ENCODE assay signal across 19 cellular contexts in the genomic region with DNA sequence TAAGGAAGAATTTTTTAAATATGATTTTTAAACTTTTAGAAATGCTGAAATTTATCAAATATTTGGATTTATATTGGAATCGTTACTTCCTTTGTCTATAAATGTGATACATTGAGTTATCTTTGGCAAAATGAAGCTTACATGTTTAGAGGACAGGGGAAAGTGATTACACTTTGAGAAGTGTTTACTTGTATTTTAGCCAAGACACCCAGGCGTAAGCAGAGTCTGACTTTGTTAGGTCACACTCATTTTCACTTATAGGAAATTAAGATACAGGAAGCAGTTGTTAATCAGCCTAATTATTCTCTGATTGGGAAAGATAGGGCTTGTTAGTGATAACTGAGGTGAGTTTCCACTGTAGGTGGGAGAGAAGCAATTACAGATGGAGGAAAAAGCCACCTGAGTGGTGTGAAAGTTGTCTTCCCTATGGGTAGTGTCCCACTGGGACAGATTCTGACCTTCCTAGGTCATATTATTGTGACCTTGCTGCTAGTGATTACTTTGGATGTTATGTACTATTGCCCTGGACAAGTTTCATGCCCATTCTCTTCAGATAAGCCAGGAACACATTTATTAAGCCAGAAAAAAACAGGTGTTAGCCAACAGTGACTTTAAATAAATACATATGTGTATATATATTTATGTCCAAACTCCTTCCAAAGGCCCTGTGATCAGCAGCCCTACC.
DNase-seq lines count a peak whose midpoint lies in the region; ATAC-seq and TF ChIP-seq lines count a peak whose summit lies in the region.
"Had no signal": no experiment of that assay in that cellular context is flagged by ENCODE, and none has a peak within 500 bp of the region (broad histone marks: within the 10 kb centered on the region; RNA-seq: fewer than 3 reads in every experiment).

No MANE protein-coding gene starts in this region.

- WGBS in right lobe of liver (ENCODE audit: insufficient coverage, low coverage, low lambda C conversion rate, missing lambda C conversion rate) = 47% methylated on average over 2 of the region's 2 CpGs
- WGBS in sigmoid colon, 2 donors = 80 to 87% methylated on average over 2 of the region's 2 CpGs

- no peaks in the 10 kb centered on the region for H3K9me3 Mint-ChIP-seq in natural killer cell
- no peaks in the 10 kb centered on the region for H3K9me3 Mint-ChIP-seq in natural killer cell treated with Interleukin-12 subunit alpha and Interleukin-12 subunit beta and Interleukin-15 and Interleukin-18, amount 100 ng/mL, for 72 hours
- H3K9me3 Mint-ChIP-seq: GM23338 had no signal

- H3K27me3 ChIP-seq in RWPE2 (ENCODE audit: insufficient read depth, poor library complexity, severe bottlenecking) = no peaks in the 10 kb centered on the region
- H3K27me3 ChIP-seq in right lobe of liver = no peaks in the 10 kb centered on the region
- H3K27me3 ChIP-seq in sigmoid colon = no peaks in the 10 kb centered on the region
- H3K27me3 ChIP-seq: BLaER1 had no signal

- H3K27me3 Mint-ChIP-seq in natural killer cell (ENCODE audit: low read depth in 2 of 2) = no peaks in the 10 kb centered on the region
- H3K27me3 Mint-ChIP-seq in natural killer cell treated with Interleukin-12 subunit alpha and Interleukin-12 subunit beta and Interleukin-15 and Interleukin-18, amount 100 ng/mL, for 72 hours = no peaks in the 10 kb centered on the region

- H3K4me1 Mint-ChIP-seq in natural killer cell = peaks cover 0 to 5% of the 10 kb centered on the region in 2 donors
- H3K4me1 Mint-ChIP-seq in natural killer cell treated with Interleukin-12 subunit alpha and Interleukin-12 subunit beta and Interleukin-15 and Interleukin-18, amount 100 ng/mL, for 72 hours (ENCODE audit: low read depth in 2 of 2) = peaks cover 0 to 3% of the 10 kb centered on the region in 2 donors

- H3K9me3 ChIP-seq in RWPE2 (ENCODE audit: severe bottlenecking) = no peaks in the 10 kb centered on the region
- H3K9me3 ChIP-seq in right lobe of liver = no peaks in the 10 kb centered on the region
- H3K9me3 ChIP-seq in sigmoid colon = no peaks in the 10 kb centered on the region
- H3K9me3 ChIP-seq: BLaER1 had no signal

- H3K4me3 Mint-ChIP-seq in natural killer cell = no peak overlapping the region
- no peak overlapping the region for H3K4me3 Mint-ChIP-seq in natural killer cell treated with Interleukin-12 subunit alpha and Interleukin-12 subunit beta and Interleukin-15 and Interleukin-18, amount 100 ng/mL, for 72 hours
- H3K4me3 Mint-ChIP-seq: GM23338 had no signal

- DNase-seq in natural killer cell (no peak), RWPE2 (ENCODE audit: low spot score) (no peak), right lobe of liver (no peak), sigmoid colon (no peak), middle frontal gyrus (ENCODE audit: extremely low spot score, low spot score) (no peak)
- no peak for DNase-seq in natural killer cell treated with Interleukin-12 subunit alpha and Interleukin-12 subunit beta and Interleukin-15 and Interleukin-18, amount 100 ng/mL, for 72 hours (ENCODE audit: low spot score)
- DNase-seq: DND-41, KG1, NCI-H1048, NCI-H1436 treated with DMSO at 0.1 percent for 48 hours, NCI-H2029 treated with DMSO at 0.1 percent for 48 hours, NCI-H2171 treated with DMSO at 0.1 percent for 48 hours, NCI-H774, Right ventricle myocardium superior had no signal

- H3K27ac Mint-ChIP-seq in natural killer cell = peak overlapping the region; percentile 2 to 53
- no peak overlapping the region for H3K27ac Mint-ChIP-seq in natural killer cell treated with Interleukin-12 subunit alpha and Interleukin-12 subunit beta and Interleukin-15 and Interleukin-18, amount 100 ng/mL, for 72 hours
- H3K27ac Mint-ChIP-seq: GM23338 had no signal

- H3K36me3 Mint-ChIP-seq in natural killer cell = peaks cover 12% of the 10 kb centered on the region
- peaks cover 26% of the 10 kb centered on the region for H3K36me3 Mint-ChIP-seq in natural killer cell treated with Interleukin-12 subunit alpha and Interleukin-12 subunit beta and Interleukin-15 and Interleukin-18, amount 100 ng/mL, for 72 hours

- H3K36me3 ChIP-seq in RWPE2 (ENCODE audit: low read depth) (peaks cover 97% of the 10 kb centered on the region), right lobe of liver (peaks cover 0 to 31% (median 4%) of the 10 kb centered on the region in 4 donors), sigmoid colon (peaks cover 4 to 94% (median 19%) of the 10 kb centered on the region in 4 donors)

- no peak overlapping the region for H3K4me3 ChIP-seq in RWPE2 (ENCODE audit: severe bottlenecking)
- H3K4me3 ChIP-seq in right lobe of liver = no peak overlapping the region
- no peak overlapping the region for H3K4me3 ChIP-seq in sigmoid colon
- H3K4me3 ChIP-seq: BLaER1, GM23338, SK-N-MC had no signal

- H3K4me1 ChIP-seq in RWPE2 (ENCODE audit: insufficient read depth, poor library complexity, severe bottlenecking) = peaks cover 22% of the 10 kb centered on the region
- H3K4me1 ChIP-seq in right lobe of liver = peaks cover 0 to 20% (median 7%) of the 10 kb centered on the region in 4 donors
- H3K4me1 ChIP-seq in sigmoid colon = peaks cover 0 to 25% (median 7%) of the 10 kb centered on the region in 4 donors
- H3K4me1 ChIP-seq: BLaER1 had no signal

- no peak for TF ChIP-seq EP300 in sigmoid colon (IDR thresholded peaks at IDR 0.05)

- intact Hi-C loops in natural killer cell (cut with micrococcal nuclease) (no loop called here), right lobe of liver (cut with DNase I) (no loop called here), sigmoid colon (cut with DNase I) (loop anchor here (10.0 kb wide), 1 partner anchor 87 kb away; the partner anchor contains the start of gene UHRF2)

- TF ChIP-seq CTCF in natural killer cell (IDR thresholded peaks at IDR 0.05) (no peak), RWPE2 (IDR thresholded peaks at IDR 0.05; ENCODE audit: poor library complexity, severe bottlenecking) (no peak), right lobe of liver (IDR thresholded peaks at IDR 0.05) (no peak), sigmoid colon (IDR thresholded peaks at IDR 0.05) (no peak)

- no peak for ATAC-seq in natural killer cell
- no peak for ATAC-seq in natural killer cell treated with Interleukin-12 subunit alpha and Interleukin-12 subunit beta and Interleukin-15 and Interleukin-18, amount 100 ng/mL, for 72 hours
- no peak; the same call in 2 of the 3 replicates for ATAC-seq in RWPE2 (ENCODE audit: low read depth)
- peak; percentile 87 to 97 (median 94) for ATAC-seq in right lobe of liver
- ATAC-seq in GM21786 (IDR thresholded peaks at IDR 0.05; ENCODE audit: unreplicated experiment) = no peak
- ATAC-seq: GM23338, HCT116 had no signal

- H3K27ac ChIP-seq in RWPE2 (ENCODE audit: poor library complexity, severe bottlenecking) (peak overlapping the region; percentile 12), right lobe of liver (peak overlapping the region in 2 of 3 donors; percentile 10 to 70), sigmoid colon (no peak overlapping the region)
- H3K27ac ChIP-seq: BLaER1, SK-N-MC had no signal

- TF ChIP-seq POLR2A in right lobe of liver (IDR thresholded peaks at IDR 0.05) (no peak), sigmoid colon (IDR thresholded peaks at IDR 0.05) (no peak)

Comparison
In these comparisons a context has a peak if more than half of its experiments do, and no peak if none do; other contexts are left out.
1. H3K27ac Mint-ChIP-seq: peak in natural killer cell (2 of 2); none in natural killer cell treated with Interleukin-12 subunit alpha and Interleukin-12 subunit beta and Interleukin-15 and Interleukin-18, amount 100 ng/mL, for 72 hours (0 of 2).
2. ATAC-seq: peak in right lobe of liver (4 of 4); none in natural killer cell (0 of 3), natural killer cell treated with Interleukin-12 subunit alpha and Interleukin-12 subunit beta and Interleukin-15 and Interleukin-18, amount 100 ng/mL, for 72 hours (0 of 2), RWPE2 (single experiment) and GM21786 (single experiment).
3. H3K27ac ChIP-seq: peak in RWPE2 (single experiment) and right lobe of liver (2 of 3); none in sigmoid colon (0 of 4).